In the genomic region with DNA sequence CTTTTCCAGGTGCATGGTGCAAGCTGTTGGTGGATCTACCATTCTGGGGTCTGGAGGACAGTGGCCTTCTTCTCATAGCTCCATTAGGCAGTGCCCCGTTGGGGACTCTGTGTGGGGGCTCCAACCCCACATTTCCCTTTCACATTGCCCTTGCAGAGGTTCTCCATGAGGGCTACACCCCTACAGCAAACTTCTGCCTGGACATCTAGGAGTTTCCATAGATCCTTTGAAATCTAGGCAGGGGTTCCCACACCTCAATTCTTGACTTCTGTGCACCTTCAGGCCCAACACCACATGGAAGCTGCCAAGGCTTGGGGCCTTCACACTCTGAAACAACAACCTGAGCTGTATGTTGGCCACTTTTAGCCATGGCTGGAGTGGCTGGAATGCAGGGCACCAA, we compare ENCODE assay signal across 26 cellular contexts.
A peak's percentile ranks its signal among the peaks of the same experiment; 100 is the strongest.
DNase-seq lines count a peak whose midpoint lies in the region; FAIRE-seq and TF ChIP-seq lines count a peak whose summit lies in the region.
"Had no signal": no experiment of that assay in that cellular context is flagged by ENCODE, and none has a peak within 500 bp of the region (broad histone marks: within the 10 kb centered on the region; RNA-seq: fewer than 3 reads in every experiment).

No MANE protein-coding gene starts in this region.

- no peak overlapping the region for H4K12ac ChIP-seq in trophoblast cell (ENCODE audit: low read depth, low read length)

- H3K4me1 ChIP-seq in HEK293 (ENCODE audit: control insufficient read depth, insufficient read depth, low read length) = no peaks in the 10 kb centered on the region
- no peaks in the 10 kb centered on the region for H3K4me1 ChIP-seq in OCI-LY7 (ENCODE audit: insufficient read depth, low read length, poor library complexity, severe bottlenecking)
- no peaks in the 10 kb centered on the region for H3K4me1 ChIP-seq in esophagus muscularis mucosa
- H3K4me1 ChIP-seq in trophoblast cell (ENCODE audit: control insufficient read depth in 1 of 2, insufficient read depth in 2 of 2, low read length in 2 of 2) = peaks cover 6% of the 10 kb centered on the region in 2 experiments
- H3K4me1 ChIP-seq: BLaER1 had no signal

- H3K27me3 ChIP-seq in esophagus muscularis mucosa (no peaks in the 10 kb centered on the region), trophoblast cell (ENCODE audit: insufficient read depth, low read length) (no peaks in the 10 kb centered on the region)
- H3K27me3 ChIP-seq: BE2C, BLaER1 had no signal

- H2AK5ac ChIP-seq in trophoblast cell (ENCODE audit: low read length) = no peak overlapping the region

- no peak overlapping the region for H2BK5ac ChIP-seq in trophoblast cell (ENCODE audit: low read depth, low read length, poor library complexity)

- H3K4me3 ChIP-seq in HEK293 (ENCODE audit: low read depth, low read length) = no peak overlapping the region
- H3K4me3 ChIP-seq in OCI-LY7 (ENCODE audit: low read depth, low read length, poor library complexity, severe bottlenecking) = no peak overlapping the region
- no peak overlapping the region for H3K4me3 ChIP-seq in esophagus muscularis mucosa
- H3K4me3 ChIP-seq in trophoblast cell (ENCODE audit: low read depth, low read length) = peak overlapping the region; percentile 48
- H3K4me3 ChIP-seq: BLaER1, GM12878 had no signal

- no peak for TF ChIP-seq POLR2A in esophagus muscularis mucosa (IDR thresholded peaks at IDR 0.05; ENCODE audit: low read depth)

- H3K79me2 ChIP-seq in OCI-LY7 (ENCODE audit: insufficient read depth, low read depth, low read length) (no peaks in the 10 kb centered on the region), trophoblast cell (ENCODE audit: control insufficient read depth, insufficient read depth, low read length, poor library complexity) (no peaks in the 10 kb centered on the region)

- no peak overlapping the region for H2AFZ ChIP-seq in OCI-LY7 (ENCODE audit: low read length)
- no peak overlapping the region for H2AFZ ChIP-seq in trophoblast cell (ENCODE audit: insufficient read depth, low read length, poor library complexity)

- no peak for FAIRE-seq in HTR-8/SVneo (lab: Jason Lieb, UNC)
- FAIRE-seq: A204.1, GM12878, GM12892, GM18507 had no signal

- no peak overlapping the region for H4K91ac ChIP-seq in trophoblast cell (ENCODE audit: low read depth, low read length)

- no peak overlapping the region for H3K27ac ChIP-seq in HEK293 (ENCODE audit: extremely low read depth, low read depth, low read length)
- no peak overlapping the region for H3K27ac ChIP-seq in OCI-LY7 (ENCODE audit: low read depth, low read length, poor library complexity, severe bottlenecking)
- no peak overlapping the region for H3K27ac ChIP-seq in esophagus muscularis mucosa (replicated peaks in 1 of 4)
- no peak overlapping the region for H3K27ac ChIP-seq in trophoblast cell (ENCODE audit: low read depth, low read length)
- H3K27ac ChIP-seq: BLaER1 had no signal

- DNase-seq in OCI-LY7 (ENCODE audit: low spot score) (peak; percentile 1), esophagus muscularis mucosa (ENCODE audit: extremely low spot score) (peak; percentile 83), trophoblast cell (no peak), middle frontal gyrus (ENCODE audit: extremely low spot score, low spot score) (no peak), HTR-8/SVneo (ENCODE audit: insufficient read length, low spot score) (no peak), NCI-H1417 (lab: John Stamatoyannopoulos, UW) (no peak)
- DNase-seq: 8988T; ACHN; BE2C; C1 segment of cervical spinal cord; CD4-positive, alpha-beta memory T cell; CD4-positive, CD25-positive, alpha-beta regulatory T cell; CD8-positive, alpha-beta memory T cell; COR-L47; DMS 273 treated with DMSO at 0.1 percent for 48 hours; DMS153; DMS79; DND-41; EL; GDM1 had no signal

- H3K9me3 ChIP-seq in HEK293 (ENCODE audit: control insufficient read depth, insufficient read depth, low read depth, low read length) (no peaks in the 10 kb centered on the region), OCI-LY7 (ENCODE audit: low read length) (no peaks in the 10 kb centered on the region), esophagus muscularis mucosa (peaks cover 0 to 16% (median 5%) of the 10 kb centered on the region in 4 donors), trophoblast cell (ENCODE audit: insufficient read depth, low read depth, low read length) (peaks cover 5% of the 10 kb centered on the region)

- intact Hi-C loops in OCI-LY7 (cut with micrococcal nuclease; ENCODE audit: unreplicated experiment) (no loop called here), esophagus muscularis mucosa (cut with DNase I) (no loop called here)

- H3K14ac ChIP-seq in trophoblast cell (ENCODE audit: low read length) = no peak overlapping the region

- H3K23ac ChIP-seq in trophoblast cell (ENCODE audit: low read length) = no peak overlapping the region

- no peak overlapping the region for H3K4me2 ChIP-seq in OCI-LY7 (ENCODE audit: low read length)
- H3K4me2 ChIP-seq in trophoblast cell (ENCODE audit: low read length) = no peak overlapping the region
- H3K4me2 ChIP-seq: BLaER1 had no signal

- peaks cover 7% of the 10 kb centered on the region for H3K79me1 ChIP-seq in trophoblast cell (ENCODE audit: low read length)

- H3K18ac ChIP-seq in trophoblast cell (ENCODE audit: low read length) = no peak overlapping the region

- H4K20me1 ChIP-seq in OCI-LY7 (ENCODE audit: insufficient read depth, low read length) = no peaks in the 10 kb centered on the region
- H4K20me1 ChIP-seq: BLaER1 had no signal

- no peak overlapping the region for H3K4ac ChIP-seq in trophoblast cell (ENCODE audit: low read depth, low read length)

- H3K9ac ChIP-seq in trophoblast cell (ENCODE audit: low read length) = no peak overlapping the region
- H3K9ac ChIP-seq: BLaER1 had no signal

- H2BK12ac ChIP-seq in trophoblast cell (ENCODE audit: low read length) = no peak overlapping the region

- 67% methylated on average over 1 of the region's 1 CpG for WGBS in esophagus muscularis mucosa
- WGBS in trophoblast cell (ENCODE audit: extremely low coverage, insufficient coverage, insufficient read length) = no CpG with 5 or more reads among the region's 1 CpG

- POLR2A ChIA-PET in HEK293 (lab: Yijun Ruan, JAX) (no interaction called here), OCI-LY7 (lab: Charles Lee) (no interaction called here)

- no peak overlapping the region for H4K8ac ChIP-seq in trophoblast cell (ENCODE audit: low read depth, low read length)

- H2BK120ac ChIP-seq in trophoblast cell (ENCODE audit: insufficient read depth, low read length, poor library complexity) = no peak overlapping the region

- TF ChIP-seq CTCF in HEK293 (tag by site-specific recombination; IDR thresholded peaks at IDR 0.05) (no peak), OCI-LY7 (conservative IDR thresholded peaks at IDR 0.05; ENCODE audit: low read length) (no peak), esophagus muscularis mucosa (IDR thresholded peaks at IDR 0.05) (no peak)

- CTCF ChIA-PET in HEK293 (lab: Yijun Ruan, JAX) (no interaction called here), OCI-LY7 (lab: Charles Lee; ENCODE audit: unreplicated experiment) (no interaction called here)

- BruUV-seq in OCI-LY7 (replicated peaks; lab: Mats Ljungman, UMichigan) = no TSS peak

- TF ChIP-seq EP300 in esophagus muscularis mucosa (IDR thresholded peaks at IDR 0.05) = no peak

- no peaks in the 10 kb centered on the region for H3K36me3 ChIP-seq in HEK293 (ENCODE audit: control insufficient read depth in 2 of 2, insufficient read depth in 1 of 2, low read length in 2 of 2)
- H3K36me3 ChIP-seq in OCI-LY7 (ENCODE audit: insufficient read depth, low read length) = no peaks in the 10 kb centered on the region
- H3K36me3 ChIP-seq in esophagus muscularis mucosa = no peaks in the 10 kb centered on the region
- H3K36me3 ChIP-seq in trophoblast cell (ENCODE audit: control insufficient read depth in 1 of 2, insufficient read depth in 2 of 2, low read length in 2 of 2) = peaks cover 2% of the 10 kb centered on the region in 2 experiments
- H3K36me3 ChIP-seq: BE2C, BLaER1 had no signal

- no peaks in the 10 kb centered on the region for H3K9me2 ChIP-seq in OCI-LY7 (ENCODE audit: insufficient read depth, low read length)

TF ChIP-seq in HEK293, 187 proteins besides CTCF, POLR2A, EP300 and RAD21:
- TF ChIP-seq ZNF132 (tag by site-specific recombination; IDR thresholded peaks at IDR 0.05; ENCODE audit: borderline replicate concordance) = no peak
- peak; percentile 64 for TF ChIP-seq SETDB1 (IDR thresholded peaks at IDR 0.05; ENCODE audit: insufficient read length, low read length)
TF ChIP-seq in HEK293: peak in this region for 1.

Comparison
In these comparisons a context has a peak if more than half of its experiments do, and no peak if none do; other contexts are left out.
1. DNase-seq: peak in OCI-LY7 (single experiment) and esophagus muscularis mucosa (single experiment); none in trophoblast cell (0 of 2), middle frontal gyrus (single experiment), HTR-8/SVneo (single experiment) and NCI-H1417 (0 of 3).